Comparison of ENCODE assay signal across 1 cellular context in the genomic region with DNA sequence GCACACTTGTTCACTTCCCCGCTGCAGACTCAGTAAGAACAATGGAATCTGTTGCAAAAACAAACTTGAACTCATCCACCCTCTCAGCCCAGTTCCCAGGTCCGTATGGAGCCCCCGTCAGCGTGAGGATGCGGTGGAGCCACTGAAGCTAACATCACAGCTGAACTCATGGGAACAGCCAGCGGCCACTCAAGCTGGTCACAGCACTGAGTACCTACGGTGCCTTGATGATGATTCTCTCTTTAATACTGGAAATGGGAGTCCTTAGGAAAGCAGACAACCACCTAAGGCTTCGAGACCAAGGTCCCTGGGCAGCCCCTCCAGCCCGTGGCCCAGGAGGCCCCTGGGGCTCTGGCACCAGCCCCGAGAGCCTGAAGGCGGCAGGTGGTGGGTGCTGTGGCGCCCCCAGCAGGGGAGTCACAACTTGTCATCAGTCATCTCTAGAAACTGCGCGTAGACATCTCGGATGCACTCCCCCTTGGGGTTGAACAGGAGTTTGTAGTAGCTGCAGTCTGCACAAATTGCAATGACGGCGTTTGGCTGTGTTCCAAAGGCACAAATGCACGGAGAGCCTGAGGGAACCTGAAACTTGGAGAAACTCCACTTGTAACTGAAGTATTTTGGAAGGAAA.
TF ChIP-seq lines count a peak whose summit lies in the region.

No MANE protein-coding gene starts in this region.

TF ChIP-seq in K562, 482 proteins besides CTCF, POLR2A, EP300 and RAD21 (continued from another document and continues in another):
- TF ChIP-seq, protein P1, sequence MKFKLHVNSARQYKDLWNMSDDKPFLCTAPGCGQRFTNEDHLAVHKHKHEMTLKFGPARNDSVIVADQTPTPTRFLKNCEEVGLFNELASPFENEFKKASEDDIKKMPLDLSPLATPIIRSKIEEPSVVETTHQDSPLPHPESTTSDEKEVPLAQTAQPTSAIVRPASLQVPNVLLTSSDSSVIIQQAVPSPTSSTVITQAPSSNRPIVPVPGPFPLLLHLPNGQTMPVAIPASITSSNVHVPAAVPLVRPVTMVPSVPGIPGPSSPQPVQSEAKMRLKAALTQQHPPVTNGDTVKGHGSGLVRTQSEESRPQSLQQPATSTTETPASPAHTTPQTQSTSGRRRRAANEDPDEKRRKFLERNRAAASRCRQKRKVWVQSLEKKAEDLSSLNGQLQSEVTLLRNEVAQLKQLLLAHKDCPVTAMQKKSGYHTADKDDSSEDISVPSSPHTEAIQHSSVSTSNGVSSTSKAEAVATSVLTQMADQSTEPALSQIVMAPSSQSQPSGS (CRISPR knock-in tag; IDR thresholded peaks at IDR 0.05), result no peak
- TF ChIP-seq RB1 (IDR thresholded peaks at IDR 0.05; ENCODE audit: low read depth) (peak; percentile 61; the same call in 1 of the 2 replicates), COPS2 (conservative IDR thresholded peaks at IDR 0.05) (no peak), HLTF (IDR thresholded peaks at IDR 0.05) (no peak), IRF2 (CRISPR knock-in tag; IDR thresholded peaks at IDR 0.05) (no peak), NR2F6 (CRISPR knock-in tag; IDR thresholded peaks at IDR 0.05) (no peak), PRPF4 (IDR thresholded peaks at IDR 0.05; ENCODE audit: insufficient read depth, low read depth, low read length, poor library complexity, severe bottlenecking) (no peak), ZNF23 (CRISPR knock-in tag; IDR thresholded peaks at IDR 0.05) (no peak), HNRNPK (IDR thresholded peaks at IDR 0.05; ENCODE audit: low read depth, low read length, poor library complexity, severe bottlenecking) (no peak), HSF4 (CRISPR knock-in tag; IDR thresholded peaks at IDR 0.05; ENCODE audit: borderline replicate concordance) (no peak), SMC3 (conservative IDR thresholded peaks at IDR 0.05; ENCODE audit: insufficient read depth, low read depth, low read length) (0 out of 2 replicates have a peak, but pooled peaks have one; percentile 16), THRAP3 (IDR thresholded peaks at IDR 0.05; ENCODE audit: borderline replicate concordance) (no peak), SRSF7 (optimal IDR thresholded peaks at IDR 0.05; ENCODE audit: low read depth, low read length) (no peak), MAZ (CRISPR knock-in tag; conservative IDR thresholded peaks at IDR 0.05 in 1 of 2, IDR thresholded peaks at IDR 0.05 in 1 of 2) (peak in 1 of 2 experiments; percentile 82; a peak in 2 of 4 replicates), PTTG1 (tag; IDR thresholded peaks at IDR 0.05; ENCODE audit: low read depth) (no peak), KLF16 (IDR thresholded peaks at IDR 0.05) (0 out of 2 replicates have a peak, but pooled peaks have one; percentile 32), FOXM1 (IDR thresholded peaks at IDR 0.05; ENCODE audit: low read depth) (no peak), FOXM1 (CRISPR knock-in tag; IDR thresholded peaks at IDR 0.05; ENCODE audit: low read depth) (no peak), RNF2 (IDR thresholded peaks at IDR 0.05) (no peak), HMG20B (CRISPR knock-in tag; IDR thresholded peaks at IDR 0.05) (no peak), ZNF699 (CRISPR knock-in tag; IDR thresholded peaks at IDR 0.05; ENCODE audit: insufficient replicate concordance) (no peak), FOXJ2 (tag; IDR thresholded peaks at IDR 0.05) (no peak), ZZZ3 (IDR thresholded peaks at IDR 0.05) (no peak), PCBP2 (IDR thresholded peaks at IDR 0.05; ENCODE audit: low read depth, low read length, poor library complexity, severe bottlenecking) (no peak), SUPT5H (IDR thresholded peaks at IDR 0.05) (no peak), CREB1 (IDR thresholded peaks at IDR 0.05) (peak; percentile 56; the same call in 1 of the 2 replicates), CREB1 (CRISPR knock-in tag; IDR thresholded peaks at IDR 0.05) (peak; percentile 76), BRD9 (IDR thresholded peaks at IDR 0.05; ENCODE audit: low read depth, partially characterized antibody) (peak; percentile 45), ERF (CRISPR knock-in tag; IDR thresholded peaks at IDR 0.05) (no peak), NCOA2 (IDR thresholded peaks at IDR 0.05; ENCODE audit: partially characterized antibody in 2 of 2) (no peak), FOSL1 (tag; conservative IDR thresholded peaks at IDR 0.05) (0 out of 2 replicates have a peak, but pooled peaks have one; percentile 20), PYGO2 (tag; IDR thresholded peaks at IDR 0.05) (no peak), GTF2A2 (tag; IDR thresholded peaks at IDR 0.05) (no peak), NR2C1 (IDR thresholded peaks at IDR 0.05) (no peak), NR2C1 (tag; IDR thresholded peaks at IDR 0.05) (no peak), KDM1A (IDR thresholded peaks at IDR 0.05) (no peak), MEIS2 (IDR thresholded peaks at IDR 0.05; ENCODE audit: partially characterized antibody) (peak; percentile 91)
- TF ChIP-seq, protein P2, sequence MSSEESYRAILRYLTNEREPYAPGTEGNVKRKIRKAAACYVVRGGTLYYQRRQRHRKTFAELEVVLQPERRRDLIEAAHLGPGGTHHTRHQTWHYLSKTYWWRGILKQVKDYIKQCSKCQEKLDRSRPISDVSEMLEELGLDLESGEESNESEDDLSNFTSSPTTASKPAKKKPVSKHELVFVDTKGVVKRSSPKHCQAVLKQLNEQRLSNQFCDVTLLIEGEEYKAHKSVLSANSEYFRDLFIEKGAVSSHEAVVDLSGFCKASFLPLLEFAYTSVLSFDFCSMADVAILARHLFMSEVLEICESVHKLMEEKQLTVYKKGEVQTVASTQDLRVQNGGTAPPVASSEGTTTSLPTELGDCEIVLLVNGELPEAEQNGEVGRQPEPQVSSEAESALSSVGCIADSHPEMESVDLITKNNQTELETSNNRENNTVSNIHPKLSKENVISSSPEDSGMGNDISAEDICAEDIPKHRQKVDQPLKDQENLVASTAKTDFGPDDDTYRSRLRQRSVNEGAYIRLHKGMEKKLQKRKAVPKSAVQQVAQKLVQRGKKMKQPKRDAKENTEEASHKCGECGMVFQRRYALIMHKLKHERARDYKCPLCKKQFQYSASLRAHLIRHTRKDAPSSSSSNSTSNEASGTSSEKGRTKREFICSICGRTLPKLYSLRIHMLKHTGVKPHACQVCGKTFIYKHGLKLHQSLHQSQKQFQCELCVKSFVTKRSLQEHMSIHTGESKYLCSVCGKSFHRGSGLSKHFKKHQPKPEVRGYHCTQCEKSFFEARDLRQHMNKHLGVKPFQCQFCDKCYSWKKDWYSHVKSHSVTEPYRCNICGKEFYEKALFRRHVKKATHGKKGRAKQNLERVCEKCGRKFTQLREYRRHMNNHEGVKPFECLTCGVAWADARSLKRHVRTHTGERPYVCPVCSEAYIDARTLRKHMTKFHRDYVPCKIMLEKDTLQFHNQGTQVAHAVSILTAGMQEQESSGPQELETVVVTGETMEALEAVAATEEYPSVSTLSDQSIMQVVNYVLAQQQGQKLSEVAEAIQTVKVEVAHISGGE (CRISPR knock-in tag; IDR thresholded peaks at IDR 0.05), result no peak
- TF ChIP-seq, protein P3, sequence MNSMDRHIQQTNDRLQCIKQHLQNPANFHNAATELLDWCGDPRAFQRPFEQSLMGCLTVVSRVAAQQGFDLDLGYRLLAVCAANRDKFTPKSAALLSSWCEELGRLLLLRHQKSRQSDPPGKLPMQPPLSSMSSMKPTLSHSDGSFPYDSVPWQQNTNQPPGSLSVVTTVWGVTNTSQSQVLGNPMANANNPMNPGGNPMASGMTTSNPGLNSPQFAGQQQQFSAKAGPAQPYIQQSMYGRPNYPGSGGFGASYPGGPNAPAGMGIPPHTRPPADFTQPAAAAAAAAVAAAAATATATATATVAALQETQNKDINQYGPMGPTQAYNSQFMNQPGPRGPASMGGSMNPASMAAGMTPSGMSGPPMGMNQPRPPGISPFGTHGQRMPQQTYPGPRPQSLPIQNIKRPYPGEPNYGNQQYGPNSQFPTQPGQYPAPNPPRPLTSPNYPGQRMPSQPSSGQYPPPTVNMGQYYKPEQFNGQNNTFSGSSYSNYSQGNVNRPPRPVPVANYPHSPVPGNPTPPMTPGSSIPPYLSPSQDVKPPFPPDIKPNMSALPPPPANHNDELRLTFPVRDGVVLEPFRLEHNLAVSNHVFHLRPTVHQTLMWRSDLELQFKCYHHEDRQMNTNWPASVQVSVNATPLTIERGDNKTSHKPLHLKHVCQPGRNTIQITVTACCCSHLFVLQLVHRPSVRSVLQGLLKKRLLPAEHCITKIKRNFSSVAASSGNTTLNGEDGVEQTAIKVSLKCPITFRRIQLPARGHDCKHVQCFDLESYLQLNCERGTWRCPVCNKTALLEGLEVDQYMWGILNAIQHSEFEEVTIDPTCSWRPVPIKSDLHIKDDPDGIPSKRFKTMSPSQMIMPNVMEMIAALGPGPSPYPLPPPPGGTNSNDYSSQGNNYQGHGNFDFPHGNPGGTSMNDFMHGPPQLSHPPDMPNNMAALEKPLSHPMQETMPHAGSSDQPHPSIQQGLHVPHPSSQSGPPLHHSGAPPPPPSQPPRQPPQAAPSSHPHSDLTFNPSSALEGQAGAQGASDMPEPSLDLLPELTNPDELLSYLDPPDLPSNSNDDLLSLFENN (IDR thresholded peaks at IDR 0.05; ENCODE audit: low read depth in 2 of 2, low read length in 2 of 2), result no peak
- TF ChIP-seq, protein P4, sequence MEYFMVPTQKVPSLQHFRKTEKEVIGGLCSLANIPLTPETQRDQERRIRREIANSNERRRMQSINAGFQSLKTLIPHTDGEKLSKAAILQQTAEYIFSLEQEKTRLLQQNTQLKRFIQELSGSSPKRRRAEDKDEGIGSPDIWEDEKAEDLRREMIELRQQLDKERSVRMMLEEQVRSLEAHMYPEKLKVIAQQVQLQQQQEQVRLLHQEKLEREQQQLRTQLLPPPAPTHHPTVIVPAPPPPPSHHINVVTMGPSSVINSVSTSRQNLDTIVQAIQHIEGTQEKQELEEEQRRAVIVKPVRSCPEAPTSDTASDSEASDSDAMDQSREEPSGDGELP (CRISPR knock-in tag; IDR thresholded peaks at IDR 0.05; ENCODE audit: borderline replicate concordance), result peak; percentile 45; the same call in 1 of the 2 replicates
- TF ChIP-seq, protein P5, sequence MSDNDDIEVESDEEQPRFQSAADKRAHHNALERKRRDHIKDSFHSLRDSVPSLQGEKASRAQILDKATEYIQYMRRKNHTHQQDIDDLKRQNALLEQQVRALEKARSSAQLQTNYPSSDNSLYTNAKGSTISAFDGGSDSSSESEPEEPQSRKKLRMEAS (CRISPR knock-in tag; IDR thresholded peaks at IDR 0.05), result peak; percentile 48; the same call in 1 of the 2 replicates
- TF ChIP-seq, protein P6, sequence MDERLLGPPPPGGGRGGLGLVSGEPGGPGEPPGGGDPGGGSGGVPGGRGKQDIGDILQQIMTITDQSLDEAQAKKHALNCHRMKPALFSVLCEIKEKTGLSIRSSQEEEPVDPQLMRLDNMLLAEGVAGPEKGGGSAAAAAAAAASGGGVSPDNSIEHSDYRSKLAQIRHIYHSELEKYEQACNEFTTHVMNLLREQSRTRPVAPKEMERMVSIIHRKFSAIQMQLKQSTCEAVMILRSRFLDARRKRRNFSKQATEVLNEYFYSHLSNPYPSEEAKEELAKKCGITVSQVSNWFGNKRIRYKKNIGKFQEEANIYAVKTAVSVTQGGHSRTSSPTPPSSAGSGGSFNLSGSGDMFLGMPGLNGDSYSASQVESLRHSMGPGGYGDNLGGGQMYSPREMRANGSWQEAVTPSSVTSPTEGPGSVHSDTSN (CRISPR knock-in tag; IDR thresholded peaks at IDR 0.05; ENCODE audit: low read depth), result peak; percentile 51; the same call in 1 of the 2 replicates
- TF ChIP-seq, protein P6 (tag; conservative IDR thresholded peaks at IDR 0.05; ENCODE audit: low read depth), result peak; percentile 87
- TF ChIP-seq, protein P7, sequence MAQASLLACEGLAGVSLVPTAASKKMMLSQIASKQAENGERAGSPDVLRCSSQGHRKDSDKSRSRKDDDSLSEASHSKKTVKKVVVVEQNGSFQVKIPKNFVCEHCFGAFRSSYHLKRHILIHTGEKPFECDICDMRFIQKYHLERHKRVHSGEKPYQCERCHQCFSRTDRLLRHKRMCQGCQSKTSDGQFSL (CRISPR knock-in tag; IDR thresholded peaks at IDR 0.05), result no peak
- TF ChIP-seq, protein P7 (tag; IDR thresholded peaks at IDR 0.05), result no peak
- TF ChIP-seq, protein P8, sequence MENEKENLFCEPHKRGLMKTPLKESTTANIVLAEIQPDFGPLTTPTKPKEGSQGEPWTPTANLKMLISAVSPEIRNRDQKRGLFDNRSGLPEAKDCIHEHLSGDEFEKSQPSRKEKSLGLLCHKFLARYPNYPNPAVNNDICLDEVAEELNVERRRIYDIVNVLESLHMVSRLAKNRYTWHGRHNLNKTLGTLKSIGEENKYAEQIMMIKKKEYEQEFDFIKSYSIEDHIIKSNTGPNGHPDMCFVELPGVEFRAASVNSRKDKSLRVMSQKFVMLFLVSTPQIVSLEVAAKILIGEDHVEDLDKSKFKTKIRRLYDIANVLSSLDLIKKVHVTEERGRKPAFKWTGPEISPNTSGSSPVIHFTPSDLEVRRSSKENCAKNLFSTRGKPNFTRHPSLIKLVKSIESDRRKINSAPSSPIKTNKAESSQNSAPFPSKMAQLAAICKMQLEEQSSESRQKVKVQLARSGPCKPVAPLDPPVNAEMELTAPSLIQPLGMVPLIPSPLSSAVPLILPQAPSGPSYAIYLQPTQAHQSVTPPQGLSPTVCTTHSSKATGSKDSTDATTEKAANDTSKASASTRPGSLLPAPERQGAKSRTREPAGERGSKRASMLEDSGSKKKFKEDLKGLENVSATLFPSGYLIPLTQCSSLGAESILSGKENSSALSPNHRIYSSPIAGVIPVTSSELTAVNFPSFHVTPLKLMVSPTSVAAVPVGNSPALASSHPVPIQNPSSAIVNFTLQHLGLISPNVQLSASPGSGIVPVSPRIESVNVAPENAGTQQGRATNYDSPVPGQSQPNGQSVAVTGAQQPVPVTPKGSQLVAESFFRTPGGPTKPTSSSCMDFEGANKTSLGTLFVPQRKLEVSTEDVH (IDR thresholded peaks at IDR 0.05; ENCODE audit: low read depth, partially characterized antibody), result peak; percentile 26
- TF ChIP-seq, protein P9, sequence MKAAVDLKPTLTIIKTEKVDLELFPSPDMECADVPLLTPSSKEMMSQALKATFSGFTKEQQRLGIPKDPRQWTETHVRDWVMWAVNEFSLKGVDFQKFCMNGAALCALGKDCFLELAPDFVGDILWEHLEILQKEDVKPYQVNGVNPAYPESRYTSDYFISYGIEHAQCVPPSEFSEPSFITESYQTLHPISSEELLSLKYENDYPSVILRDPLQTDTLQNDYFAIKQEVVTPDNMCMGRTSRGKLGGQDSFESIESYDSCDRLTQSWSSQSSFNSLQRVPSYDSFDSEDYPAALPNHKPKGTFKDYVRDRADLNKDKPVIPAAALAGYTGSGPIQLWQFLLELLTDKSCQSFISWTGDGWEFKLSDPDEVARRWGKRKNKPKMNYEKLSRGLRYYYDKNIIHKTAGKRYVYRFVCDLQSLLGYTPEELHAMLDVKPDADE (conservative IDR thresholded peaks at IDR 0.05; ENCODE audit: control insufficient read depth, low read depth, low read length), result no peak
